12 cellular contexts compared by ENCODE assay signal in the genomic region with DNA sequence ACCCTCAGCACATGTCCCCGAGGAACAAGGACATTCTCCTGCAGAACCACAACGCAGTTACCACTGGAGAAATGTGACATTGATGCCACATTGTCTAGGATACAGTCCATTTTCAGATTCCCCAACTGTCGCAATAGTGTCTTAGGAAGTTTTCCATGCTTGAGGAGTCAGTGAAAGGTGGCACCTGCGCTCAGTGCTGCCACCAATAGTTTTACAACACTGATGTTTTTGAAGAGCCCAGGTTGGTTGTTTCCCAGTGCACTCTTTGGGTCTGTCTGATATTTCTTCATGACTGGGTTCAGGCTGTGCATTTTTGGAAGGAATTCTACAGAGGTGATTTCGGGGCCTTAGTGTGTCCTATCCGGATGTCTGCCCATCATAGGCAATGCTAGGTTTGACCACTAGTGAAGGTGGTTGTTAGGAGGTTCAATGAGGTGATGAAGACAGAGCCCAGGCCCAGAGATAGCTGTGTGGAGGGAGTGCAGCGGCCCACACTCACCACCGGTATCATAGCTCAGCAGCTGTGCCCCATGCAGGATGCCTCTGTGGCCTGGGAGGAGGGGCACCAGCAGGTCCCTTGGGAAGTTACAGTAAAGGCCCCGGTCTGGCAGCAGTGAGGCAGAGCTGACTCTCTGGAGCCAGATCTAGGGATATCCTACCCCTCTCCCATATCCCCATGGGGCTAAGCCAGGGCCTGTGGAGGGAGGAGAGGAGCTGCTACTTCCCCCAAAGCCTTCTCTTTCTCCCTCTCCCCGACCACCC.
DNase-seq lines count a peak whose midpoint lies in the region; ATAC-seq, FAIRE-seq and TF ChIP-seq lines count a peak whose summit lies in the region.
"Had no signal": no experiment of that assay in that cellular context is flagged by ENCODE, and none has a peak within 500 bp of the region (broad histone marks: within the 10 kb centered on the region; RNA-seq: fewer than 3 reads in every experiment).

No MANE protein-coding gene starts in this region.

- CTCF ChIA-PET in PC-3 (lab: Charles Lee): no interaction called here

- no peak for DNase-seq in PC-3
- peak in 1 of 3 donors; percentile 59 for DNase-seq in right cardiac atrium
- no peak for DNase-seq in frontal cortex (ENCODE audit: low spot score in 2 of 2)
- no peak for DNase-seq in cerebellar nuclear complex (lab: John Stamatoyannopoulos, UW)
- DNase-seq: cortex of kidney, foreskin fibroblast, T1000 had no signal

- peaks cover 21 to 77% (median 75%) of the 10 kb centered on the region in 10 experiments for H3K4me1 ChIP-seq in BLaER1 treated with 17β-estradiol and CSF1 and Interleukin-3, amounts not matched to agents 10 nM and 100 nM
- H3K4me1 ChIP-seq in PC-3 (ENCODE audit: insufficient read depth, low read length): no peaks in the 10 kb centered on the region
- H3K4me1 ChIP-seq in right cardiac atrium (ENCODE audit: control insufficient read depth, insufficient read depth, low read length): peaks cover 17% of the 10 kb centered on the region

- H3K27ac ChIP-seq in BLaER1 treated with 17β-estradiol and CSF1 and Interleukin-3, amounts not matched to agents 10 nM and 100 nM: peak overlapping the region in 7 of 11 experiments; percentile 10 to 66 (median 53); a peak in 12 of 22 replicates
- H3K27ac ChIP-seq in PC-3 (ENCODE audit: low read length): no peak overlapping the region
- H3K27ac ChIP-seq in right cardiac atrium (ENCODE audit: low read length): peak overlapping the region; percentile 81
- H3K27ac ChIP-seq: PC-9 had no signal

- H4K20me1 ChIP-seq in BLaER1 treated with 17β-estradiol and CSF1 and Interleukin-3, amounts not matched to agents 10 nM and 100 nM: peaks cover 0 to 65% (median 28%) of the 10 kb centered on the region in 11 experiments; a peak in 16 of 22 replicates
- no peaks in the 10 kb centered on the region for H4K20me1 ChIP-seq in PC-3 (ENCODE audit: low read length)

- intact Hi-C loops in PC-3 (cut with micrococcal nuclease) (no loop called here), right cardiac atrium (cut with DNase I) (no loop called here)

- H3K9ac ChIP-seq in BLaER1 treated with 17β-estradiol and CSF1 and Interleukin-3, amounts not matched to agents 10 nM and 100 nM: peak overlapping the region in 8 of 11 experiments; percentile 9 to 60 (median 36); a peak in 9 of 22 replicates
- H3K9ac ChIP-seq in PC-3 (ENCODE audit: low read length): no peak overlapping the region

- no peaks in the 10 kb centered on the region for H3K9me2 ChIP-seq in PC-3 (replicated peaks; ENCODE audit: low read length)

- H3K36me3 ChIP-seq in BLaER1 treated with 17β-estradiol and CSF1 and Interleukin-3, amounts not matched to agents 10 nM and 100 nM: peaks cover 0 to 11% (median 0%) of the 10 kb centered on the region in 11 experiments; a peak in 4 of 22 replicates
- H3K36me3 ChIP-seq in PC-3 (ENCODE audit: low read depth, low read length): no peaks in the 10 kb centered on the region

- POLR2A ChIA-PET in PC-3 (lab: Charles Lee; ENCODE audit: unreplicated experiment): no interaction called here

- BruUV-seq in PC-3 (replicated peaks; lab: Mats Ljungman, UMichigan): no TSS peak

- no peak for FAIRE-seq in frontal cortex (lab: Jason Lieb, UNC)

- peak overlapping the region; percentile 6 to 92 (median 86) for H3K4me2 ChIP-seq in BLaER1 treated with 17β-estradiol and CSF1 and Interleukin-3, amounts not matched to agents 10 nM and 100 nM
- H3K4me2 ChIP-seq in PC-3 (ENCODE audit: low read length): no peak overlapping the region
- H3K4me2 ChIP-seq: PC-9 had no signal

- H3K27me3 ChIP-seq in BLaER1 treated with 17β-estradiol and CSF1 and Interleukin-3, amounts not matched to agents 10 nM and 100 nM: no peaks in the 10 kb centered on the region
- H3K27me3 ChIP-seq in PC-3 (ENCODE audit: low read length) (no peaks in the 10 kb centered on the region), right cardiac atrium (ENCODE audit: control insufficient read depth, insufficient read depth) (no peaks in the 10 kb centered on the region)

- H3F3A ChIP-seq in PC-3 (ENCODE audit: low read length, unreplicated experiment): no peaks in the 10 kb centered on the region

- H3K4me3 ChIP-seq in BLaER1 treated with 17β-estradiol and CSF1 and Interleukin-3, amounts not matched to agents 10 nM and 100 nM: no peak overlapping the region; a peak in 1 of 20 replicates
- H3K4me3 ChIP-seq in PC-3 (ENCODE audit: low read length) (no peak overlapping the region), right cardiac atrium (ENCODE audit: low read length) (no peak overlapping the region)
- H3K4me3 ChIP-seq: PC-9 had no signal

- H3K9me3 ChIP-seq in BLaER1 treated with 17β-estradiol and CSF1 and Interleukin-3, amounts not matched to agents 10 nM and 100 nM (replicated peaks in 1 of 11): no peaks in the 10 kb centered on the region
- H3K9me3 ChIP-seq in PC-3 (ENCODE audit: low read length) (no peaks in the 10 kb centered on the region), right cardiac atrium (ENCODE audit: control insufficient read depth, low read length) (no peaks in the 10 kb centered on the region)

- peak; percentile 29 for TF ChIP-seq CTCF in PC-3 (conservative IDR thresholded peaks at IDR 0.05; ENCODE audit: low read depth, low read length)

- no peaks in the 10 kb centered on the region for H3K79me2 ChIP-seq in PC-3 (ENCODE audit: low read length)

- peak; percentile 39 for ATAC-seq in HG02588 (IDR thresholded peaks at IDR 0.05; ENCODE audit: unreplicated experiment)
- no peak for ATAC-seq in PC-3
- ATAC-seq in right cardiac atrium: no peak
- no peak for ATAC-seq in HG03439 (IDR thresholded peaks at IDR 0.05; ENCODE audit: unreplicated experiment)
- ATAC-seq in GM19467 (IDR thresholded peaks at IDR 0.05; ENCODE audit: unreplicated experiment): no peak

- WGBS in right cardiac atrium: 76% methylated on average over 10 of the region's 10 CpGs

- H2AFZ ChIP-seq in PC-3 (ENCODE audit: low read length): no peak overlapping the region
- H2AFZ ChIP-seq: PC-9 had no signal
